Comparison of ENCODE assay signal across 11 cellular contexts in the genomic region with DNA sequence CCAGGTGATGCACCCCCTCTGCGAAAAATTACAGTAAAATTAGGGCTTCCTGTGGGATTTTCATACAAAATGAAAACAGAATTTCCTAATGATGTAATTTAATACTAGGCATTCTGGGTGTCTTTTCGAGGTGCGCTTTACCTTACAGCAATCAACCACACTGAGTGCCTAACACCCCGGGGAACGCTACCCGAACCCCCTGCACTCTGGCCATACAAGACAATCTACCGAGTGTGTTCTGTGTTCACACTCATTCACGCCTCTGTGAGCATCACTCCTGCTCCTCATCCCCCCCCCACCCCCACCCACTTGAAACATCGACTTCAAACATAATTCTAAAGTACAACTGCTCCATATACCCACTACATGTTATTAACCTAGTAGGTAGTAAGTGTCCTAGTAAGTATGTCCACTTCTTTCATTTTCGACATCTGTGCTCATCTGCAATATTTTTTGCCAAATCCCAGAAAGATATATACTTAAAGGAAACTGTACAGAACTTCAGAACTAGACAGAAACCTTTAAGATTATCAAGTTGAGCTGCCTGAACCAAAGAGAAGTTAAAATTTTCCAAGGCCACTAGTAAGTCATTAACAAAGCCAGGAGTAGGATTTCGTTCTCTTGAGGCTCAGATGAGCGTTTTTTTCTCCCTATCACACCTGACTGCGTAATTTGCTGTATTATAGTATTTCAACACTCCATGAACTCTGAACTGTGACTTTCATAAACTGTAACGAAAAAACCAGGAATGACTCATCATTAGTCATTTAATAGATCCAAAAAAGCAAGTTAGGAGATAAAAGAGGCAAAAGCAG.
A peak's percentile ranks its signal among the peaks of the same experiment; 100 is the strongest.
DNase-seq lines count a peak whose midpoint lies in the region; ATAC-seq and TF ChIP-seq lines count a peak whose summit lies in the region.
"Had no signal": no experiment of that assay in that cellular context is flagged by ENCODE, and none has a peak within 500 bp of the region (broad histone marks: within the 10 kb centered on the region; RNA-seq: fewer than 3 reads in every experiment).

No MANE protein-coding gene starts in this region.

- DNase-seq in GM04504 (ENCODE audit: low read depth) (peak; percentile 10), NOMO-1 treated with dmso at 0.1 percent for 144 hours (lab: John Stamatoyannopoulos, UW; ENCODE audit: unreplicated experiment) (peak; percentile 35), epithelial cell of proximal tubule (ENCODE audit: low read depth) (peak; percentile 94), osteocyte (ENCODE audit: extremely low spot score, unreplicated experiment) (no peak)
- no peak for DNase-seq in stimulated activated naive CD4-positive, alpha-beta T cell (lab: John Stamatoyannopoulos, UW)
- DNase-seq: activated CD4-positive, alpha-beta T cell treated with anti-CD3 and anti-CD28 coated beads, Interleukin-2, amount 10 ng/mL, durations not matched to agents 24 days and 14 days; hippocampal formation; uterus had no signal

- H3K4me1 Mint-ChIP-seq in osteocyte (ENCODE audit: unreplicated experiment) = peaks cover 24% of the 10 kb centered on the region
- H3K4me1 Mint-ChIP-seq: activated CD4-positive, alpha-beta T cell treated with anti-CD3 and anti-CD28 coated beads, Interleukin-2, amount 10 ng/mL, durations not matched to agents 24 days and 14 days had no signal

- peak overlapping the region; percentile 40 for H3K4me3 ChIP-seq in epithelial cell of proximal tubule (ENCODE audit: low read depth, low read length)
- H3K4me3 ChIP-seq: uterus had no signal

- H3K36me3 Mint-ChIP-seq in osteocyte (ENCODE audit: unreplicated experiment) = peaks cover 30% of the 10 kb centered on the region

- TF ChIP-seq CTCF in epithelial cell of proximal tubule (conservative IDR thresholded peaks at IDR 0.05; ENCODE audit: low read depth, low read length) (no peak), osteocyte (IDR thresholded peaks at IDR 0.05) (no peak)

- no peaks in the 10 kb centered on the region for H3K27me3 Mint-ChIP-seq in osteocyte (ENCODE audit: unreplicated experiment)
- H3K27me3 Mint-ChIP-seq: activated CD4-positive, alpha-beta T cell treated with anti-CD3 and anti-CD28 coated beads, Interleukin-2, amount 10 ng/mL, durations not matched to agents 24 days and 14 days had no signal

- H3K9me3 Mint-ChIP-seq in osteocyte (ENCODE audit: unreplicated experiment) = no peaks in the 10 kb centered on the region
- H3K9me3 Mint-ChIP-seq: activated CD4-positive, alpha-beta T cell treated with anti-CD3 and anti-CD28 coated beads, Interleukin-2, amount 10 ng/mL, durations not matched to agents 24 days and 14 days had no signal

- ATAC-seq in HG03196 (IDR thresholded peaks at IDR 0.05; ENCODE audit: unreplicated experiment) (no peak), HG03571 (IDR thresholded peaks at IDR 0.05; ENCODE audit: unreplicated experiment) (no peak), GM18909 (IDR thresholded peaks at IDR 0.05; ENCODE audit: poor library complexity, unreplicated experiment) (no peak)

- no peak overlapping the region for H3K4me3 Mint-ChIP-seq in osteocyte (ENCODE audit: unreplicated experiment)
- H3K4me3 Mint-ChIP-seq: activated CD4-positive, alpha-beta T cell treated with anti-CD3 and anti-CD28 coated beads, Interleukin-2, amount 10 ng/mL, durations not matched to agents 24 days and 14 days had no signal

- H3K27ac Mint-ChIP-seq in osteocyte (ENCODE audit: unreplicated experiment) = peak overlapping the region; percentile 64
- H3K27ac Mint-ChIP-seq: activated CD4-positive, alpha-beta T cell treated with anti-CD3 and anti-CD28 coated beads, Interleukin-2, amount 10 ng/mL, durations not matched to agents 24 days and 14 days had no signal

Comparison
In these comparisons a context has a peak if more than half of its experiments do, and no peak if none do; other contexts are left out.
1. DNase-seq: peak in GM04504 (single experiment), NOMO-1 treated with dmso at 0.1 percent for 144 hours (single experiment) and epithelial cell of proximal tubule (single experiment); none in osteocyte (single experiment) and stimulated activated naive CD4-positive, alpha-beta T cell (0 of 6).